8 cellular contexts compared by ENCODE assay signal in the genomic region with DNA sequence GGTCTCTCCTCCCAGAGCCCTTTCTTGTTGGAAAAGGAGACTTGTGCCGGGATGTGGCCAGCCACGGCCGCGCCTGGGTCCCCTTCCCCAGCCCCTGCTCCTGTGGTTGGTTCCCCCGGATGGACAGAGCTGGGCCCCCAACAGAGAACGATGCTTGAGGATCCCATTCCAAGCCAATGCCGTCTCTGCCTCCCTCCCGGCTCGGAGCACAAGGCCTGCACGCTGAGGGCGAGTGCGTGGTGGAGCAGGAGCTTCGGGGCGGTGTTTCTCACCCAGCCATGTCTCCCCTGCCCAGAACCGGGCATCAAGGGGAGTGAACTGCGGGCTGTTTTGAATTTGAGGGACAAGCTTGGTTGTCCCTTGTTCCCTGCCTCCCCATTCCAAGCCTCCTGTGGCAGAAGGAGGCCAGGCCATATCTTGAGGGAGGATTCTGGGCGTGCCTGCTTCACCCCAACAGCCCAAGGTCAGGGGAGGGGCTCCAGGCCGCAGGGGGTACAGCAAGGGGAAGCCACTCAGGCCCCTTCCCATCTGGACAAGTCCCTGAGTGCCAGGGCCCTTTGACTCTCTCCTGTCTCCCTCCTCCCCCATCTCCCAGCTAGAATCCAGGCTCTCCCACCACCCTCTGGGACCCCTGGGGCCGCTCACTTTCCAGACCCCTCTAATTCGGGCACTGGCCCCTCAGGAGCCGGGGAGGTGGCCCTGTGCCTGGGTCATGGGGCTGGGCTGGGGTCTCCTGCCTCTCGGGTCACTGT. TPM values are rescaled to one million over a fixed set of nuclear protein-coding genes. Genes with fewer than 3 reads are reported as not detected.
A peak's percentile ranks its signal among the peaks of the same experiment; 100 is the strongest.
DNase-seq lines count a peak whose midpoint lies in the region; ATAC-seq and TF ChIP-seq lines count a peak whose summit lies in the region.

No MANE protein-coding gene starts in this region.

- H3K4me3 ChIP-seq in iPS DF 6.9 (ENCODE audit: low read length) (no peak overlapping the region), skeletal muscle tissue (ENCODE audit: low read length in 3 of 3) (no peak overlapping the region)

- TF ChIP-seq CTCF in GM13976 (IDR thresholded peaks at IDR 0.05; ENCODE audit: borderline replicate concordance, control extremely low read depth, extremely low read depth, insufficient read depth, missing control alignments) (no peak), WTC11 (IDR thresholded peaks at IDR 0.05) (no peak)

- H3K4me1 ChIP-seq in iPS DF 6.9 (ENCODE audit: control insufficient read depth, insufficient read depth, low read length) = peaks cover 19% of the 10 kb centered on the region
- H3K4me1 ChIP-seq in skeletal muscle tissue (ENCODE audit: control insufficient read depth in 3 of 3, insufficient read depth in 3 of 3, low read length in 3 of 3) = peaks cover 29 to 36% (median 34%) of the 10 kb centered on the region in 3 donors

- POLR2A ChIA-PET in WTC11 (lab: Charles Lee) = interaction anchor here (0.8 to 3.2 kb wide), 4 partner anchors 43 to 65 kb away, joined by 3 to 11 read pairs (median 4); no protein-coding TSS in a partner anchor

- H3K27ac Mint-ChIP-seq in WTC11 = peak overlapping the region; percentile 98

- peak overlapping the region; percentile 8 for H3K27ac ChIP-seq in iPS DF 6.9 (ENCODE audit: low read length)
- H3K27ac ChIP-seq in skeletal muscle tissue (ENCODE audit: low read depth, low read length) = peak overlapping the region; percentile 91

- peak overlapping the region; percentile 3 to 70 (median 47) for H3K9ac ChIP-seq in skeletal muscle tissue (ENCODE audit: low read depth in 1 of 3, low read length in 3 of 3)

- DNase-seq in GM13976 (ENCODE audit: low spot score) (peak; percentile 59), WTC11 (ENCODE audit: low spot score) (peak; percentile 33), iPS DF 6.9 (ENCODE audit: low read depth, low spot score) (no peak), AML-193 (lab: John Stamatoyannopoulos, UW) (no peak), AG08396 (ENCODE audit: low spot score) (no peak), KG1 (lab: John Stamatoyannopoulos, UW) (no peak)

- no peaks in the 10 kb centered on the region for H3K9me3 Mint-ChIP-seq in WTC11

- H3K36me3 ChIP-seq in iPS DF 6.9 (ENCODE audit: control insufficient read depth, insufficient read depth, low read length) = no peaks in the 10 kb centered on the region
- H3K36me3 ChIP-seq in skeletal muscle tissue (ENCODE audit: control insufficient read depth in 3 of 3, insufficient read depth in 3 of 3, low read length in 3 of 3) = no peaks in the 10 kb centered on the region

- no peaks in the 10 kb centered on the region for H3K9me3 ChIP-seq in iPS DF 6.9 (ENCODE audit: control insufficient read depth, insufficient read depth, low read length)
- no peaks in the 10 kb centered on the region for H3K9me3 ChIP-seq in skeletal muscle tissue (ENCODE audit: control insufficient read depth in 3 of 3, low read length in 3 of 3)

- H3K27me3 Mint-ChIP-seq in WTC11 (ENCODE audit: low read depth) = peaks cover 6% of the 10 kb centered on the region

- WGBS in iPS DF 6.9 (ENCODE audit: insufficient coverage, insufficient read length) = no CpG with 5 or more reads among the region's 22 CpGs

- H3K4me1 Mint-ChIP-seq in WTC11 = peaks cover 47% of the 10 kb centered on the region

- CTCF ChIA-PET in WTC11 (lab: Charles Lee) = interaction anchor here (0.5 to 4.4 kb wide), 16 partner anchors 8 to 1735 kb away, joined by 3 to 23 read pairs (median 4); partner anchors contain the start of gene SOCS3

- no peaks in the 10 kb centered on the region for H3K36me3 Mint-ChIP-seq in WTC11

- ATAC-seq in WTC11 (no peak), HG03039 (IDR thresholded peaks at IDR 0.05; ENCODE audit: unreplicated experiment) (no peak)

- in situ Hi-C loops in GM13976 (cut with MboI; ENCODE audit: low sequenced_read_pairs, unreplicated experiment) = no loop called here

- no peaks in the 10 kb centered on the region; the same call in 1 of the 2 replicates for H3K27me3 ChIP-seq in iPS DF 6.9 (ENCODE audit: control insufficient read depth, insufficient read depth, low read length)
- H3K27me3 ChIP-seq in skeletal muscle tissue (ENCODE audit: control insufficient read depth in 3 of 3, insufficient read depth in 3 of 3, low read length in 3 of 3) = no peaks in the 10 kb centered on the region

- H3K4me3 Mint-ChIP-seq in WTC11 = peak overlapping the region; percentile 55

TF ChIP-seq in WTC11, 78 proteins besides CTCF, POLR2A, EP300 and RAD21 (continues in another document):
- TF ChIP-seq, protein P1, sequence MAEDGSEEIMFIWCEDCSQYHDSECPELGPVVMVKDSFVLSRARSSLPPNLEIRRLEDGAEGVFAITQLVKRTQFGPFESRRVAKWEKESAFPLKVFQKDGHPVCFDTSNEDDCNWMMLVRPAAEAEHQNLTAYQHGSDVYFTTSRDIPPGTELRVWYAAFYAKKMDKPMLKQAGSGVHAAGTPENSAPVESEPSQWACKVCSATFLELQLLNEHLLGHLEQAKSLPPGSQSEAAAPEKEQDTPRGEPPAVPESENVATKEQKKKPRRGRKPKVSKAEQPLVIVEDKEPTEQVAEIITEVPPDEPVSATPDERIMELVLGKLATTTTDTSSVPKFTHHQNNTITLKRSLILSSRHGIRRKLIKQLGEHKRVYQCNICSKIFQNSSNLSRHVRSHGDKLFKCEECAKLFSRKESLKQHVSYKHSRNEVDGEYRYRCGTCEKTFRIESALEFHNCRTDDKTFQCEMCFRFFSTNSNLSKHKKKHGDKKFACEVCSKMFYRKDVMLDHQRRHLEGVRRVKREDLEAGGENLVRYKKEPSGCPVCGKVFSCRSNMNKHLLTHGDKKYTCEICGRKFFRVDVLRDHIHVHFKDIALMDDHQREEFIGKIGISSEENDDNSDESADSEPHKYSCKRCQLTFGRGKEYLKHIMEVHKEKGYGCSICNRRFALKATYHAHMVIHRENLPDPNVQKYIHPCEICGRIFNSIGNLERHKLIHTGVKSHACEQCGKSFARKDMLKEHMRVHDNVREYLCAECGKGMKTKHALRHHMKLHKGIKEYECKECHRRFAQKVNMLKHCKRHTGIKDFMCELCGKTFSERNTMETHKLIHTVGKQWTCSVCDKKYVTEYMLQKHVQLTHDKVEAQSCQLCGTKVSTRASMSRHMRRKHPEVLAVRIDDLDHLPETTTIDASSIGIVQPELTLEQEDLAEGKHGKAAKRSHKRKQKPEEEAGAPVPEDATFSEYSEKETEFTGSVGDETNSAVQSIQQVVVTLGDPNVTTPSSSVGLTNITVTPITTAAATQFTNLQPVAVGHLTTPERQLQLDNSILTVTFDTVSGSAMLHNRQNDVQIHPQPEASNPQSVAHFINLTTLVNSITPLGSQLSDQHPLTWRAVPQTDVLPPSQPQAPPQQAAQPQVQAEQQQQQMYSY (CRISPR knock-in tag; IDR thresholded peaks at IDR 0.05) = 0 out of 2 replicates have a peak, but pooled peaks have one; percentile 31
- TF ChIP-seq MXD4 (CRISPR knock-in tag; IDR thresholded peaks at IDR 0.05; ENCODE audit: borderline replicate concordance) = no peak
- TF ChIP-seq, protein P2, sequence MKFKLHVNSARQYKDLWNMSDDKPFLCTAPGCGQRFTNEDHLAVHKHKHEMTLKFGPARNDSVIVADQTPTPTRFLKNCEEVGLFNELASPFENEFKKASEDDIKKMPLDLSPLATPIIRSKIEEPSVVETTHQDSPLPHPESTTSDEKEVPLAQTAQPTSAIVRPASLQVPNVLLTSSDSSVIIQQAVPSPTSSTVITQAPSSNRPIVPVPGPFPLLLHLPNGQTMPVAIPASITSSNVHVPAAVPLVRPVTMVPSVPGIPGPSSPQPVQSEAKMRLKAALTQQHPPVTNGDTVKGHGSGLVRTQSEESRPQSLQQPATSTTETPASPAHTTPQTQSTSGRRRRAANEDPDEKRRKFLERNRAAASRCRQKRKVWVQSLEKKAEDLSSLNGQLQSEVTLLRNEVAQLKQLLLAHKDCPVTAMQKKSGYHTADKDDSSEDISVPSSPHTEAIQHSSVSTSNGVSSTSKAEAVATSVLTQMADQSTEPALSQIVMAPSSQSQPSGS (CRISPR knock-in tag; IDR thresholded peaks at IDR 0.05; ENCODE audit: borderline replicate concordance, low read depth) = no peak
- TF ChIP-seq, protein P3, sequence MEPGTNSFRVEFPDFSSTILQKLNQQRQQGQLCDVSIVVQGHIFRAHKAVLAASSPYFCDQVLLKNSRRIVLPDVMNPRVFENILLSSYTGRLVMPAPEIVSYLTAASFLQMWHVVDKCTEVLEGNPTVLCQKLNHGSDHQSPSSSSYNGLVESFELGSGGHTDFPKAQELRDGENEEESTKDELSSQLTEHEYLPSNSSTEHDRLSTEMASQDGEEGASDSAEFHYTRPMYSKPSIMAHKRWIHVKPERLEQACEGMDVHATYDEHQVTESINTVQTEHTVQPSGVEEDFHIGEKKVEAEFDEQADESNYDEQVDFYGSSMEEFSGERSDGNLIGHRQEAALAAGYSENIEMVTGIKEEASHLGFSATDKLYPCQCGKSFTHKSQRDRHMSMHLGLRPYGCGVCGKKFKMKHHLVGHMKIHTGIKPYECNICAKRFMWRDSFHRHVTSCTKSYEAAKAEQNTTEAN (CRISPR knock-in tag; IDR thresholded peaks at IDR 0.05) = no peak
- TF ChIP-seq ETV6 (CRISPR knock-in tag; IDR thresholded peaks at IDR 0.05) = peak; percentile 14; the same call in 1 of the 2 replicates
- no peak for TF ChIP-seq JAZF1 (CRISPR knock-in tag; IDR thresholded peaks at IDR 0.05)
- TF ChIP-seq, protein P4, sequence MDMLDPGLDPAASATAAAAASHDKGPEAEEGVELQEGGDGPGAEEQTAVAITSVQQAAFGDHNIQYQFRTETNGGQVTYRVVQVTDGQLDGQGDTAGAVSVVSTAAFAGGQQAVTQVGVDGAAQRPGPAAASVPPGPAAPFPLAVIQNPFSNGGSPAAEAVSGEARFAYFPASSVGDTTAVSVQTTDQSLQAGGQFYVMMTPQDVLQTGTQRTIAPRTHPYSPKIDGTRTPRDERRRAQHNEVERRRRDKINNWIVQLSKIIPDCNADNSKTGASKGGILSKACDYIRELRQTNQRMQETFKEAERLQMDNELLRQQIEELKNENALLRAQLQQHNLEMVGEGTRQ (CRISPR knock-in tag; IDR thresholded peaks at IDR 0.05) = no peak
- no peak for TF ChIP-seq ATF1 (CRISPR knock-in tag; IDR thresholded peaks at IDR 0.05)
- peak; percentile 37; the same call in 1 of the 2 replicates for TF ChIP-seq ZNF121 (CRISPR knock-in tag; IDR thresholded peaks at IDR 0.05)
- no peak for TF ChIP-seq CBFB (CRISPR knock-in tag; IDR thresholded peaks at IDR 0.05; ENCODE audit: low read depth)
- TF ChIP-seq FOXP1 (CRISPR knock-in tag; IDR thresholded peaks at IDR 0.05; ENCODE audit: borderline replicate concordance) = peak; percentile 18; the same call in 1 of the 2 replicates
- TF ChIP-seq NFE2L1 (CRISPR knock-in tag; IDR thresholded peaks at IDR 0.05) = no peak
- no peak for TF ChIP-seq GTF2I (CRISPR knock-in tag; conservative IDR thresholded peaks at IDR 0.05)
- 0 out of 2 replicates have a peak, but pooled peaks have one; percentile 60 for TF ChIP-seq ZNF423 (CRISPR knock-in tag; IDR thresholded peaks at IDR 0.05)
- 0 out of 2 replicates have a peak, but pooled peaks have one; percentile 30 for TF ChIP-seq SP1 (CRISPR knock-in tag; conservative IDR thresholded peaks at IDR 0.05)

RNA-seq across cellular contexts. Expression of gene SOCS3, which starts 43.6 kb away (rescaled TPM):
- total RNA-seq in WTC11 (2021) (23.8 to 24.6 TPM (median 24.2 TPM) in 3 replicates), skeletal muscle tissue (15.7 TPM)

Comparison
In these comparisons a context has a peak if more than half of its experiments do, and no peak if none do; other contexts are left out.
1. DNase-seq: peak in GM13976 (single experiment) and WTC11 (single experiment); none in iPS DF 6.9 (single experiment), AML-193 (0 of 2), AG08396 (single experiment) and KG1 (single experiment).